In genomic region chr4:54840992-54841768, GRCh38 we compare ENCODE assay signal across 9 cellular contexts.
DNase-seq lines count a peak whose midpoint lies in the region; ATAC-seq and TF ChIP-seq lines count a peak whose summit lies in the region.
"Had no signal": no experiment of that assay in that cellular context is flagged by ENCODE, and none has a peak within 500 bp of the region (broad histone marks: within the 10 kb centered on the region; RNA-seq: fewer than 3 reads in every experiment).

No MANE protein-coding gene starts in this region.

- DNase-seq in COR-L47 (lab: John Stamatoyannopoulos, UW): peak; percentile 17
- peak; percentile 23 for DNase-seq in left kidney (ENCODE audit: low read depth, low spot score)
- no peak for DNase-seq in activated naive CD4-positive, alpha-beta T cell treated with anti-CD3 and anti-CD28 coated beads, Interleukin-2, amount 50 U/mL, for 16 hours
- no peak for DNase-seq in ureter (ENCODE audit: low spot score)
- DNase-seq: activated CD4-positive, alpha-beta T cell treated with anti-CD3 and anti-CD28 coated beads, Interleukin-2, amount 50 U/mL, for 48 hours had no signal

- H3K27ac ChIP-seq in VCaP: peak overlapping the region; percentile 86

- peak; percentile 50 for TF ChIP-seq CTCF in VCaP (conservative IDR thresholded peaks at IDR 0.05)

- peak; percentile 54 for ATAC-seq in HG02938 (IDR thresholded peaks at IDR 0.05; ENCODE audit: unreplicated experiment)
- no peak for ATAC-seq in HG03039 (IDR thresholded peaks at IDR 0.05; ENCODE audit: unreplicated experiment)
- ATAC-seq in HG02852 (IDR thresholded peaks at IDR 0.05; ENCODE audit: unreplicated experiment): no peak

Comparison
In these comparisons a context has a peak if more than half of its experiments do, and no peak if none do; other contexts are left out.
1. DNase-seq: peak in COR-L47 (single experiment) and left kidney (single experiment); none in activated naive CD4-positive, alpha-beta T cell treated with anti-CD3 and anti-CD28 coated beads, Interleukin-2, amount 50 U/mL, for 16 hours (single experiment) and ureter (single experiment).